In genomic region chr13:44437356-44438233, GRCh38 we compare ENCODE assay signal across 8 cellular contexts.
DNase-seq lines count a peak whose midpoint lies in the region; ATAC-seq and TF ChIP-seq lines count a peak whose summit lies in the region.

No MANE protein-coding gene starts in this region.

- TF ChIP-seq CTCF in HEK293 (tag by site-specific recombination; IDR thresholded peaks at IDR 0.05) (no peak), OCI-LY3 (IDR thresholded peaks at IDR 0.05; ENCODE audit: low read depth, low read length) (peak; percentile 64)

- H3K9ac ChIP-seq in OCI-LY3 (ENCODE audit: low read length) = peak overlapping the region; percentile 56

- no peak for ATAC-seq in GM18870 (IDR thresholded peaks at IDR 0.05; ENCODE audit: unreplicated experiment)
- ATAC-seq in HG03139 (IDR thresholded peaks at IDR 0.05; ENCODE audit: unreplicated experiment) = no peak

- no peak overlapping the region for H2AFZ ChIP-seq in OCI-LY3 (ENCODE audit: low read depth, low read length)

- H3K4me2 ChIP-seq in OCI-LY3 (ENCODE audit: low read length) = peak overlapping the region; percentile 83

- H4K20me1 ChIP-seq in OCI-LY3 (ENCODE audit: insufficient read depth, low read length) = no peaks in the 10 kb centered on the region

- peak overlapping the region; percentile 70 for H3K27ac ChIP-seq in HEK293 (ENCODE audit: extremely low read depth, low read depth, low read length)
- no peak overlapping the region for H3K27ac ChIP-seq in OCI-LY3 (ENCODE audit: low read length)
- H3K27ac ChIP-seq in cingulate gyrus (ENCODE audit: low read depth, low read length) = peak overlapping the region; percentile 83
- H3K27ac ChIP-seq in urinary bladder (ENCODE audit: low read depth) = peak overlapping the region; percentile 23

- H3K36me3 ChIP-seq in HEK293 (ENCODE audit: control insufficient read depth in 2 of 2, insufficient read depth in 1 of 2, low read length in 2 of 2) (peaks cover 0 to 22% of the 10 kb centered on the region in 2 experiments; a peak in 1 of 3 replicates), OCI-LY3 (replicated peaks; ENCODE audit: low read depth, low read length) (no peaks in the 10 kb centered on the region), urinary bladder (ENCODE audit: insufficient read depth) (peaks cover 2% of the 10 kb centered on the region)

- no peaks in the 10 kb centered on the region for H3K79me2 ChIP-seq in OCI-LY3 (ENCODE audit: low read length)

- POLR2A ChIA-PET in HEK293 (lab: Yijun Ruan, JAX) = interaction anchor here (0.7 to 2.4 kb wide), 22 partner anchors 10 to 558 kb away, joined by 3 to 12 read pairs (median 4); partner anchors contain the start of genes CCDC122, LACC1 and SERP2

- CTCF ChIA-PET in HEK293 (lab: Yijun Ruan, JAX) = interaction anchor here (0.6 to 5.0 kb wide), 16 partner anchors 12 to 589 kb away, joined by 3 to 80 read pairs (median 4); no protein-coding TSS in a partner anchor

- H3K4me1 ChIP-seq in HEK293 (ENCODE audit: control insufficient read depth, insufficient read depth, low read length) (peaks cover 3% of the 10 kb centered on the region), OCI-LY3 (ENCODE audit: low read length) (peaks cover 18% of the 10 kb centered on the region), urinary bladder (ENCODE audit: insufficient read depth) (no peaks in the 10 kb centered on the region)

- peaks cover 11% of the 10 kb centered on the region; the same call in 1 of the 2 replicates for H3K27me3 ChIP-seq in OCI-LY3 (ENCODE audit: low read depth, low read length)

- no peaks in the 10 kb centered on the region for H3K9me3 ChIP-seq in HEK293 (ENCODE audit: control insufficient read depth, insufficient read depth, low read depth, low read length)
- no peaks in the 10 kb centered on the region for H3K9me3 ChIP-seq in OCI-LY3 (ENCODE audit: insufficient read depth, low read length)

- WGBS in urinary bladder = 4% methylated on average over 5 of the region's 5 CpGs

- H3K4me3 ChIP-seq in HEK293 (ENCODE audit: low read depth, low read length) (peak overlapping the region; percentile 60), OCI-LY3 (ENCODE audit: low read length) (peak overlapping the region; percentile 77), urinary bladder (ENCODE audit: low read depth, low read length) (peak overlapping the region; percentile 60)

- DNase-seq in CD1c-positive myeloid dendritic cell (ENCODE audit: extremely low spot score) (peak; percentile 80), medulla oblongata (ENCODE audit: extremely low spot score) (peak; percentile 76)

TF ChIP-seq in HEK293, 187 proteins besides CTCF, POLR2A, EP300 and RAD21:
- TF ChIP-seq SP2 (tag by site-specific recombination; IDR thresholded peaks at IDR 0.05) (peak; percentile 16; the same call in 1 of the 2 replicates), ZXDB (tag by site-specific recombination; IDR thresholded peaks at IDR 0.05) (no peak), ZNF280D (tag by site-specific recombination; IDR thresholded peaks at IDR 0.05) (no peak), ZNF2 (tag by site-specific recombination; IDR thresholded peaks at IDR 0.05) (0 out of 2 replicates have a peak, but pooled peaks have one; percentile 21), PRDM6 (tag by site-specific recombination; IDR thresholded peaks at IDR 0.05) (peak; percentile 44), SCRT2 (tag by site-specific recombination; IDR thresholded peaks at IDR 0.05) (peak; percentile 47; the same call in 1 of the 2 replicates), REST (tag by site-specific recombination; IDR thresholded peaks at IDR 0.05) (no peak), ZNF677 (tag by site-specific recombination; IDR thresholded peaks at IDR 0.05) (no peak), PRDM1 (tag by site-specific recombination; IDR thresholded peaks at IDR 0.05) (no peak), ZNF37A (tag by site-specific recombination; IDR thresholded peaks at IDR 0.05) (no peak), ZNF654 (tag by site-specific recombination; IDR thresholded peaks at IDR 0.05; ENCODE audit: low read depth) (peak; percentile 74), ZBTB7A (tag by site-specific recombination; IDR thresholded peaks at IDR 0.05; ENCODE audit: low read depth) (no peak), ZNF449 (tag by site-specific recombination; IDR thresholded peaks at IDR 0.05) (no peak), IKZF3 (tag by site-specific recombination; IDR thresholded peaks at IDR 0.05) (peak; percentile 88), REPIN1 (tag by site-specific recombination; IDR thresholded peaks at IDR 0.05; ENCODE audit: low read depth) (no peak), ZNF335 (tag by site-specific recombination; conservative IDR thresholded peaks at IDR 0.05) (peak; percentile 82), ZSCAN30 (tag by site-specific recombination; IDR thresholded peaks at IDR 0.05) (no peak)
